ENCODE assay signal across 8 cellular contexts in genomic region chr21:43975469-43976098, GRCh38. TPM values are rescaled to one million over a fixed set of nuclear protein-coding genes. Genes with fewer than 3 reads are reported as not detected.
DNase-seq lines count a peak whose midpoint lies in the region; ATAC-seq and TF ChIP-seq lines count a peak whose summit lies in the region.

No MANE protein-coding gene starts in this region.

- H3K36me3 ChIP-seq in gastroesophageal sphincter (peaks cover 0 to 65% of the 10 kb centered on the region in 2 donors), osteoblast (ENCODE audit: insufficient read depth, low read length) (peaks cover 22% of the 10 kb centered on the region), testis (ENCODE audit: low read depth, missing control alignments) (no peaks in the 10 kb centered on the region)

- no peak for TF ChIP-seq EP300 in gastroesophageal sphincter (IDR thresholded peaks at IDR 0.05)

- H2AFZ ChIP-seq in osteoblast (ENCODE audit: low read length) = no peak overlapping the region

- DNase-seq in GF-D8 (lab: John Stamatoyannopoulos, UW) = peak; percentile 10
- DNase-seq in HuH-7 (ENCODE audit: low spot score) = peak; percentile 93
- DNase-seq in RWPE1 (ENCODE audit: low spot score) = peak; percentile 64
- peak; percentile 71 for DNase-seq in activated T-helper 9 cell treated with anti-CD3 and anti-CD28 coated beads, Interleukin-2, amount 50 U/mL, for 16 hours (ENCODE audit: low read depth)
- peak; percentile 97 for DNase-seq in osteoblast (ENCODE audit: insufficient read length, low spot score, missing footprints)
- DNase-seq in testis = peak; percentile 90

- TF ChIP-seq POLR2A in gastroesophageal sphincter (IDR thresholded peaks at IDR 0.05) (no peak), testis (IDR thresholded peaks at IDR 0.05) (no peak)

- intact Hi-C loops in testis (cut with DNase I; ENCODE audit: low total_unique reads) = no loop called here

- peaks cover 0 to 13% (median 0%) of the 10 kb centered on the region in 3 donors for H3K4me1 ChIP-seq in gastroesophageal sphincter
- no peaks in the 10 kb centered on the region for H3K4me1 ChIP-seq in osteoblast (ENCODE audit: insufficient read depth, low read length)
- peaks cover 4% of the 10 kb centered on the region for H3K4me1 ChIP-seq in testis

- H3K27me3 ChIP-seq in gastroesophageal sphincter (no peaks in the 10 kb centered on the region), osteoblast (ENCODE audit: insufficient read depth, low read length) (no peaks in the 10 kb centered on the region), testis (no peaks in the 10 kb centered on the region)

- CTCF ChIA-PET in RWPE1 (lab: Yijun Ruan, JAX) = interaction anchor here (0.5 to 1.6 kb wide), 13 partner anchors 9 to 212 kb away, joined by 3 to 16 read pairs (median 3); partner anchors contain the start of gene RRP1

- peaks cover 3% of the 10 kb centered on the region for H4K20me1 ChIP-seq in osteoblast (ENCODE audit: insufficient read depth, low read length)

- H3K4me3 ChIP-seq in gastroesophageal sphincter = no peak overlapping the region
- H3K4me3 ChIP-seq in osteoblast (ENCODE audit: insufficient read depth, low read length) = no peak overlapping the region
- no peak overlapping the region for H3K4me3 ChIP-seq in testis

- ATAC-seq in gastroesophageal sphincter (peak; percentile 72), GM21717 (IDR thresholded peaks at IDR 0.05; ENCODE audit: unreplicated experiment) (no peak)

- H3K79me2 ChIP-seq in osteoblast (ENCODE audit: insufficient read depth, low read length) = no peaks in the 10 kb centered on the region

- H3K4me2 ChIP-seq in osteoblast (ENCODE audit: insufficient read depth, low read length) = peak overlapping the region; percentile 44

- POLR2A ChIA-PET in RWPE1 (lab: Yijun Ruan, JAX; ENCODE audit: low non-redundant PET) = no interaction called here

- H3K9me3 ChIP-seq in gastroesophageal sphincter (no peaks in the 10 kb centered on the region), osteoblast (ENCODE audit: low read depth, low read length) (no peaks in the 10 kb centered on the region), testis (no peaks in the 10 kb centered on the region)

- WGBS in gastroesophageal sphincter (ENCODE audit: low coverage in 1 of 2), 2 donors = 26 to 40% methylated on average over 9 to 19 of the region's 24 CpGs
- WGBS in testis, 2 donors = 36 to 42% methylated on average over 24 of the region's 24 CpGs

- TF ChIP-seq CTCF in RWPE1 (conservative IDR thresholded peaks at IDR 0.05; ENCODE audit: low read depth) (peak; percentile 95), gastroesophageal sphincter (IDR thresholded peaks at IDR 0.05) (peak in 3 of 4 experiments; percentile 86 to 96 (median 88)), osteoblast (IDR thresholded peaks at IDR 0.05; ENCODE audit: extremely low read depth, low read depth, low read length) (peak; percentile 92), testis (IDR thresholded peaks at IDR 0.05) (peak; percentile 78 to 92 (median 82))

- H3K27ac ChIP-seq in RWPE1 (peak overlapping the region; percentile 55), gastroesophageal sphincter (no peak overlapping the region), osteoblast (ENCODE audit: low read depth, low read length) (no peak overlapping the region), testis (no peak overlapping the region)

RNA-seq across cellular contexts. Expression of gene TRAPPC10, which starts 36.5 kb away (rescaled TPM):
- total RNA-seq in gastroesophageal sphincter (10 to 100 TPM; 17.8 to 58.1 (median 32.4) TPM), osteoblast (33.0 and 36.2 TPM in 2 replicates), testis (10 to 100 TPM; 58.0 to 69.8 TPM)
- 46.4 TPM for polyA plus RNA-seq in testis (ENCODE audit: insufficient read depth, low read depth, low replicate concordance)

Comparison
In these comparisons a context has a peak if more than half of its experiments do, and no peak if none do; other contexts are left out.
1. DNase-seq: peak in every context shown above with its lines; median percentile 97 in osteoblast; 93 in HuH-7; 90 in testis; 71 in activated T-helper 9 cell treated with anti-CD3 and anti-CD28 coated beads, Interleukin-2, amount 50 U/mL, for 16 hours; 64 in RWPE1; 10 in GF-D8.